Comparison of ENCODE assay signal across 2 cellular contexts in the genomic region with DNA sequence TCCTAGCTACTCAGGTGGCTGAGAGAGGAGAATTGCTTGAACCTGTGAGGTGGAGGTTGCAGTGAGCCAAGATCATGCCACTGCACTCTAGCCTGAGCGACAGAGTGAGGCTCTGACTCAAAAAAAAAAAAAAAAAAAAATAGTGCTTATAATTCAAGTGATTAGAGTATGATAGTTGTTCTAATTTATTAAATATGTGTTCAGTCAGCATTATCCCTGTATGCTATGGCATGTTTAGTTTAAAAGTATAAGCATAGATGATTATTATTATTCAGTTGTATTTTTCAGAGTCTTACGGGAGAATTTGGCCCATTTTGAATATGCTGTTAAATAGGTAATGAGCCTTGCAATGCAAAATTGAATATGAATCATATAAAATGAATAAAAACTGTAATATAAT.
TF ChIP-seq lines count a peak whose summit lies in the region.

No MANE protein-coding gene starts in this region.

TF ChIP-seq in HepG2, 621 proteins besides CTCF, POLR2A, EP300 and RAD21:
- TF ChIP-seq FOXJ3 (CRISPR knock-in tag; IDR thresholded peaks at IDR 0.05; ENCODE audit: borderline replicate concordance) = no peak
- TF ChIP-seq MAFK (conservative IDR thresholded peaks at IDR 0.05 in 1 of 2, IDR thresholded peaks at IDR 0.05 in 1 of 2; ENCODE audit: low read length in 2 of 2) = peak; percentile 57 to 75; a peak in 3 of 4 replicates
- TF ChIP-seq MAFF (IDR thresholded peaks at IDR 0.05; ENCODE audit: low read depth, low read length) = peak; percentile 52
TF ChIP-seq in HepG2: peak in this region for 2.

TF ChIP-seq in IMR-90, 13 proteins besides CTCF, POLR2A, EP300 and RAD21:
- TF ChIP-seq SMC3 (IDR thresholded peaks at IDR 0.05; ENCODE audit: low read depth, low read length) (no peak), MAFK (IDR thresholded peaks at IDR 0.05; ENCODE audit: low read depth, low read length) (0 out of 2 replicates have a peak, but pooled peaks have one; percentile 12)
